16 cellular contexts compared by ENCODE assay signal in genomic region chr12:109741970-109742372, GRCh38. TPM values are rescaled to one million over a fixed set of nuclear protein-coding genes. Genes with fewer than 3 reads are reported as not detected.
DNase-seq lines count a peak whose midpoint lies in the region; ATAC-seq and TF ChIP-seq lines count a peak whose summit lies in the region.
"Had no signal": no experiment of that assay in that cellular context is flagged by ENCODE, and none has a peak within 500 bp of the region (broad histone marks: within the 10 kb centered on the region; RNA-seq: fewer than 3 reads in every experiment).

No MANE protein-coding gene starts in this region.

- H3K4me3 Mint-ChIP-seq in glutamatergic neuron (ENCODE audit: unreplicated experiment), result no peak overlapping the region
- H3K4me3 Mint-ChIP-seq in stimulated activated memory B cell treated with anti-CD40 and anti-IgM and Interleukin-4, amounts not matched to agents 10 μg/mL and 1 μg/mL and 100 μg/mL, for 72 hours, result no peak overlapping the region
- H3K4me3 Mint-ChIP-seq: activated CD4-positive, alpha-beta T cell treated with anti-CD3 and anti-CD28 coated beads for 36 hours; naive thymus-derived CD8-positive, alpha-beta T cell had no signal

- WGBS in mesendoderm (ENCODE audit: extremely low coverage, insufficient coverage, low lambda C conversion rate), result no CpG with 5 or more reads among the region's 9 CpGs

- no peaks in the 10 kb centered on the region for H3K9me3 ChIP-seq in left ventricle myocardium inferior (replicated peaks)
- H3K9me3 ChIP-seq in upper lobe of right lung, result no peaks in the 10 kb centered on the region
- H3K9me3 ChIP-seq: thoracic aorta had no signal

- H3K27ac ChIP-seq in left ventricle myocardium inferior (replicated peaks), result no peak overlapping the region
- H3K27ac ChIP-seq in mesendoderm (ENCODE audit: low read depth, low read length), result no peak overlapping the region
- H3K27ac ChIP-seq in upper lobe of right lung, result no peak overlapping the region
- H3K27ac ChIP-seq: thoracic aorta had no signal

- no peak overlapping the region for H3K9ac ChIP-seq in mesendoderm (ENCODE audit: low read length)

- peaks cover 5% of the 10 kb centered on the region for H3K79me1 ChIP-seq in mesendoderm (ENCODE audit: low read length)

- peaks cover 5% of the 10 kb centered on the region for H3K27me3 Mint-ChIP-seq in glutamatergic neuron (ENCODE audit: unreplicated experiment)
- peaks cover 10% of the 10 kb centered on the region for H3K27me3 Mint-ChIP-seq in stimulated activated memory B cell treated with anti-CD40 and anti-IgM and Interleukin-4, amounts not matched to agents 10 μg/mL and 1 μg/mL and 100 μg/mL, for 72 hours

- TF ChIP-seq CTCF in left ventricle myocardium inferior (IDR thresholded peaks at IDR 0.05; ENCODE audit: borderline replicate concordance) (no peak), glutamatergic neuron (IDR thresholded peaks at IDR 0.05; ENCODE audit: partially characterized antibody, unreplicated experiment) (no peak), upper lobe of right lung (IDR thresholded peaks at IDR 0.05) (no peak), GM20000 (IDR thresholded peaks at IDR 0.05; ENCODE audit: extremely low read depth, missing control alignments) (no peak)

- no peak overlapping the region for H3K27ac Mint-ChIP-seq in glutamatergic neuron (ENCODE audit: unreplicated experiment)
- H3K27ac Mint-ChIP-seq in stimulated activated memory B cell treated with anti-CD40 and anti-IgM and Interleukin-4, amounts not matched to agents 10 μg/mL and 1 μg/mL and 100 μg/mL, for 72 hours, result no peak overlapping the region
- H3K27ac Mint-ChIP-seq: activated CD4-positive, alpha-beta T cell treated with anti-CD3 and anti-CD28 coated beads for 36 hours; naive thymus-derived CD8-positive, alpha-beta T cell had no signal

- peak overlapping the region; percentile 95 for H2AK5ac ChIP-seq in mesendoderm (ENCODE audit: low read length)

- no peak overlapping the region for H3K18ac ChIP-seq in mesendoderm (ENCODE audit: low read length)

- H3K23ac ChIP-seq in mesendoderm (ENCODE audit: low read length), result no peak overlapping the region

- H2BK5ac ChIP-seq in mesendoderm (ENCODE audit: low read length), result peak overlapping the region; percentile 23

- peaks cover 35% of the 10 kb centered on the region for H3K4me1 Mint-ChIP-seq in glutamatergic neuron (ENCODE audit: low read depth, unreplicated experiment)
- H3K4me1 Mint-ChIP-seq in stimulated activated memory B cell treated with anti-CD40 and anti-IgM and Interleukin-4, amounts not matched to agents 10 μg/mL and 1 μg/mL and 100 μg/mL, for 72 hours, result no peaks in the 10 kb centered on the region
- H3K4me1 Mint-ChIP-seq: activated CD4-positive, alpha-beta T cell treated with anti-CD3 and anti-CD28 coated beads for 36 hours; naive thymus-derived CD8-positive, alpha-beta T cell had no signal

- no peak overlapping the region for H4K8ac ChIP-seq in mesendoderm (ENCODE audit: low read depth, low read length)

- H3K4me1 ChIP-seq in left ventricle myocardium inferior (peaks cover 15% of the 10 kb centered on the region), mesendoderm (ENCODE audit: control insufficient read depth, low read depth, low read length) (peaks cover 27% of the 10 kb centered on the region), upper lobe of right lung (no peaks in the 10 kb centered on the region)

- H3K4ac ChIP-seq in mesendoderm (ENCODE audit: low read depth, low read length), result no peak overlapping the region

- DNase-seq in Right ventricle myocardium superior (peak; percentile 0), left ventricle myocardium inferior (no peak), glutamatergic neuron (peak; percentile 77), mesendoderm (no peak), upper lobe of right lung (peak; percentile 53), putamen (ENCODE audit: low spot score) (no peak), GM20000 (ENCODE audit: low spot score) (no peak)
- DNase-seq: NCI-H1092 treated with DMSO at 0.1 percent for 48 hours, NCI-H345, SHP77 treated with DMSO at 0.1 percent for 48 hours, T-helper 9 cell had no signal

- H3K36me3 Mint-ChIP-seq in glutamatergic neuron (ENCODE audit: unreplicated experiment), result no peaks in the 10 kb centered on the region
- no peaks in the 10 kb centered on the region for H3K36me3 Mint-ChIP-seq in stimulated activated memory B cell treated with anti-CD40 and anti-IgM and Interleukin-4, amounts not matched to agents 10 μg/mL and 1 μg/mL and 100 μg/mL, for 72 hours
- H3K36me3 Mint-ChIP-seq: naive thymus-derived CD8-positive, alpha-beta T cell had no signal

- no peak overlapping the region for H3K4me2 ChIP-seq in mesendoderm (ENCODE audit: low read length)

- H2BK120ac ChIP-seq in mesendoderm (ENCODE audit: low read depth, low read length), result no peak overlapping the region

- H3K4me3 ChIP-seq in left ventricle myocardium inferior, result no peak overlapping the region
- H3K4me3 ChIP-seq in mesendoderm (ENCODE audit: low read length), result no peak overlapping the region
- H3K4me3 ChIP-seq in upper lobe of right lung, result no peak overlapping the region
- H3K4me3 ChIP-seq: GM12878, thoracic aorta had no signal

- no peaks in the 10 kb centered on the region for H3K79me2 ChIP-seq in mesendoderm (ENCODE audit: control insufficient read depth, insufficient read depth, low read length)

- peaks cover 3% of the 10 kb centered on the region for H3K9me3 Mint-ChIP-seq in glutamatergic neuron (ENCODE audit: unreplicated experiment)
- H3K9me3 Mint-ChIP-seq in stimulated activated memory B cell treated with anti-CD40 and anti-IgM and Interleukin-4, amounts not matched to agents 10 μg/mL and 1 μg/mL and 100 μg/mL, for 72 hours, result no peaks in the 10 kb centered on the region
- H3K9me3 Mint-ChIP-seq: naive thymus-derived CD8-positive, alpha-beta T cell had no signal

- H4K5ac ChIP-seq in mesendoderm (ENCODE audit: low read length), result no peak overlapping the region

- H2BK15ac ChIP-seq in mesendoderm (replicated peaks; ENCODE audit: low read depth), result no peak overlapping the region

- intact Hi-C loops in Right ventricle myocardium superior (cut with DNase I), result no loop called here
- intact Hi-C loops in left ventricle myocardium inferior (cut with micrococcal nuclease), result no loop called here
- intact Hi-C loops in upper lobe of right lung (cut with DNase I), result no loop called here

- H3K27me3 ChIP-seq in left ventricle myocardium inferior (ENCODE audit: low read depth) (no peaks in the 10 kb centered on the region), mesendoderm (ENCODE audit: insufficient read depth, low read length, poor library complexity) (no peaks in the 10 kb centered on the region), upper lobe of right lung (no peaks in the 10 kb centered on the region)

- no peak for ATAC-seq in Right ventricle myocardium superior (ENCODE audit: poor library complexity)
- no peak for ATAC-seq in upper lobe of right lung
- ATAC-seq in stimulated activated memory B cell treated with anti-CD40 and anti-IgM and Interleukin-4, amounts not matched to agents 10 μg/mL and 1 μg/mL and 100 μg/mL, for 72 hours, result no peak
- ATAC-seq: activated CD4-positive, alpha-beta T cell treated with anti-CD3 and anti-CD28 coated beads for 36 hours; GM12878; naive thymus-derived CD8-positive, alpha-beta T cell had no signal

- H3K36me3 ChIP-seq in left ventricle myocardium inferior, result no peaks in the 10 kb centered on the region
- H3K36me3 ChIP-seq in mesendoderm (ENCODE audit: control insufficient read depth, insufficient read depth, low read length), result no peaks in the 10 kb centered on the region
- no peaks in the 10 kb centered on the region for H3K36me3 ChIP-seq in upper lobe of right lung
- H3K36me3 ChIP-seq: thoracic aorta had no signal

- H3K56ac ChIP-seq in mesendoderm (ENCODE audit: low read length), result peak overlapping the region; percentile 66

RNA-seq across cellular contexts. Expression of gene FAM222A, which starts 28.3 kb away (rescaled TPM):
- 25.0 TPM for total RNA-seq in Right ventricle myocardium superior
- 20.0 TPM for total RNA-seq in left ventricle myocardium inferior
- total RNA-seq in glutamatergic neuron (ENCODE audit: unreplicated experiment), result 18.1 TPM
- polyA plus RNA-seq in mesendoderm (2013, experiment 1 of 2), result 5.4 TPM
- 4.8 TPM for polyA plus RNA-seq in mesendoderm (2013, experiment 2 of 2)
- total RNA-seq in upper lobe of right lung, result 6.2 TPM

Comparison
In these comparisons a context has a peak if more than half of its experiments do, and no peak if none do; other contexts are left out.
1. DNase-seq: peak in Right ventricle myocardium superior (single experiment), glutamatergic neuron (single experiment) and upper lobe of right lung (single experiment); none in left ventricle myocardium inferior (single experiment), mesendoderm (single experiment), putamen (single experiment) and GM20000 (single experiment).